In genomic region chr2:9967053-9967775, GRCh38 we compare ENCODE assay signal across 18 cellular contexts. TPM values are rescaled to one million over a fixed set of nuclear protein-coding genes. Genes with fewer than 3 reads are reported as not detected.
DNase-seq lines count a peak whose midpoint lies in the region; ATAC-seq and TF ChIP-seq lines count a peak whose summit lies in the region.
"Had no signal": no experiment of that assay in that cellular context is flagged by ENCODE, and none has a peak within 500 bp of the region (broad histone marks: within the 10 kb centered on the region; RNA-seq: fewer than 3 reads in every experiment).

No MANE protein-coding gene starts in this region.

- H3K27ac ChIP-seq in SU-DHL-6 (ENCODE audit: low read depth, low read length): no peak overlapping the region
- H3K27ac ChIP-seq: neural progenitor cell had no signal

- no peaks in the 10 kb centered on the region for H3K79me2 ChIP-seq in SU-DHL-6 (ENCODE audit: insufficient read depth, low read length)

- no peaks in the 10 kb centered on the region for H4K20me1 ChIP-seq in SU-DHL-6 (ENCODE audit: low read depth, low read length)

- TF ChIP-seq CTCF in SU-DHL-6 (IDR thresholded peaks at IDR 0.05; ENCODE audit: insufficient read depth, low read length, poor library complexity, severe bottlenecking) (no peak), chondrocyte (IDR thresholded peaks at IDR 0.05) (no peak)

- H3K4me1 Mint-ChIP-seq in chondrocyte (ENCODE audit: low read depth): peaks cover 2% of the 10 kb centered on the region

- peak overlapping the region; percentile 29 for H3K4me2 ChIP-seq in SU-DHL-6 (ENCODE audit: low read depth, low read length, poor library complexity, severe bottlenecking)
- H3K4me2 ChIP-seq: neural progenitor cell had no signal

- no peaks in the 10 kb centered on the region for H3K36me3 ChIP-seq in SU-DHL-6 (ENCODE audit: low read length)
- H3K36me3 ChIP-seq: neural progenitor cell had no signal

- no peaks in the 10 kb centered on the region for H3K27me3 ChIP-seq in SU-DHL-6 (ENCODE audit: low read length)
- H3K27me3 ChIP-seq: neural progenitor cell had no signal

- H3K27ac Mint-ChIP-seq in chondrocyte (ENCODE audit: unreplicated experiment): no peak overlapping the region
- H3K27ac Mint-ChIP-seq: activated naive CD8-positive, alpha-beta T cell treated with anti-CD3 and anti-CD28 coated beads, Interleukin-2, amount 10 ng/mL, durations not matched to agents 7 days and 5 days; CD4-positive, alpha-beta T cell; neural progenitor cell had no signal

- DNase-seq in retina: peak; percentile 8
- DNase-seq in chondrocyte (ENCODE audit: low spot score): no peak
- DNase-seq in AG08395 (ENCODE audit: low spot score): no peak
- no peak for DNase-seq in DMS 273 treated with DMSO at 0.1 percent for 48 hours (lab: John Stamatoyannopoulos, UW)
- no peak for DNase-seq in SK-N-DZ (ENCODE audit: low spot score)
- DNase-seq: activated CD8-positive, alpha-beta memory T cell treated with anti-CD3 and anti-CD28 coated beads, Interleukin-2, amount 50 U/mL, for 4 hours; activated naive CD8-positive, alpha-beta T cell treated with anti-CD3 and anti-CD28 coated beads, Interleukin-2, amount 10 ng/mL, durations not matched to agents 7 days and 5 days; CD4-positive, alpha-beta T cell; central memory CD4-positive, alpha-beta T cell; GOT3; left ventricle myocardium superior; NCI-H1048; NCI-H510A treated with DMSO at 0.1 percent for 48 hours; SHP77 treated with DMSO at 0.1 percent for 48 hours had no signal

- no peak overlapping the region for H3K9ac ChIP-seq in SU-DHL-6 (ENCODE audit: low read length)
- H3K9ac ChIP-seq: neural progenitor cell had no signal

- H3K4me3 Mint-ChIP-seq in chondrocyte (ENCODE audit: unreplicated experiment): no peak overlapping the region
- H3K4me3 Mint-ChIP-seq: activated naive CD8-positive, alpha-beta T cell treated with anti-CD3 and anti-CD28 coated beads, Interleukin-2, amount 10 ng/mL, durations not matched to agents 7 days and 5 days; CD4-positive, alpha-beta T cell; neural progenitor cell had no signal

- H2AFZ ChIP-seq in SU-DHL-6 (ENCODE audit: low read depth, low read length, severe bottlenecking): no peak overlapping the region
- H2AFZ ChIP-seq: neural progenitor cell had no signal

- no peak overlapping the region for H3K4me3 ChIP-seq in SU-DHL-6 (ENCODE audit: insufficient read depth, low read length, poor library complexity, severe bottlenecking)
- H3K4me3 ChIP-seq: neural progenitor cell had no signal

- H3K36me3 Mint-ChIP-seq in chondrocyte (ENCODE audit: low read depth): no peaks in the 10 kb centered on the region
- H3K36me3 Mint-ChIP-seq: activated naive CD8-positive, alpha-beta T cell treated with anti-CD3 and anti-CD28 coated beads, Interleukin-2, amount 10 ng/mL, durations not matched to agents 7 days and 5 days; neural progenitor cell had no signal

- H3F3A ChIP-seq in SU-DHL-6 (ENCODE audit: insufficient read depth): no peaks in the 10 kb centered on the region

- no peaks in the 10 kb centered on the region for H3K9me3 Mint-ChIP-seq in chondrocyte (ENCODE audit: low read depth)
- H3K9me3 Mint-ChIP-seq: activated naive CD8-positive, alpha-beta T cell treated with anti-CD3 and anti-CD28 coated beads, Interleukin-2, amount 10 ng/mL, durations not matched to agents 7 days and 5 days; CD4-positive, alpha-beta T cell; neural progenitor cell had no signal

- H3K9me3 ChIP-seq in SU-DHL-6 (ENCODE audit: insufficient read depth, low read length): no peaks in the 10 kb centered on the region

- no peaks in the 10 kb centered on the region for H3K9me2 ChIP-seq in SU-DHL-6 (replicated peaks; ENCODE audit: insufficient read depth, low read length)

- no peaks in the 10 kb centered on the region for H3K27me3 Mint-ChIP-seq in chondrocyte (ENCODE audit: low read depth)
- H3K27me3 Mint-ChIP-seq: CD4-positive, alpha-beta T cell had no signal

- ATAC-seq in GM18517 (IDR thresholded peaks at IDR 0.05; ENCODE audit: unreplicated experiment) (peak; percentile 77), HG03342 (IDR thresholded peaks at IDR 0.05; ENCODE audit: unreplicated experiment) (peak; percentile 55)
- ATAC-seq: left ventricle myocardium superior had no signal

RNA-seq across cellular contexts. Expression of gene GRHL1, which starts 15.7 kb away (rescaled TPM):
- total RNA-seq in chondrocyte: 0.31 to 0.59 TPM (median 0.42 TPM) in 3 replicates
- 3.4 and 8.7 TPM in 2 replicates for polyA plus RNA-seq in SK-N-DZ (2014; cell fraction: cytosol; rRNA removed)
- 14.4 and 24.5 TPM in 2 replicates for polyA plus RNA-seq in SK-N-DZ (2014; cell fraction: nucleus; rRNA removed)
